In the genomic region with DNA sequence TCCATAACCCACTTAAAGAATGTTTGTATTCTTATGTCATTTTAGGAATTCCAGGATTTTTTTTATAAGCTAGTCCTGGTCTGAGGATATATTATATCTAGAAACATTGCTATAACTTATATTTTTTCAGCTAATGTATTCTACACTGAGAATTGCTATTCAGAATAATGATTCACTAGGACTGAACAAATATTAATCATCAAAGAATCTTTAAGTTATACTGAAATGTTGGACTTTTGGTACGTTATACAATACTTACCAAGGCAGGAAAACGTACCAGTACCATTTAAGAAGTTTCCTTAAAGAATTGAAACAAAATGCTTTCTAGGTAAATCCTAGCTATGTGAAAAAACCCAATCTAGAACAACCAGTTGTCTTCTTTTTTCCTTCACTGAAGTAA, we compare ENCODE assay signal across 33 cellular contexts. TPM values are rescaled to one million over a fixed set of nuclear protein-coding genes. Genes with fewer than 3 reads are reported as not detected.
"Had no signal": no experiment of that assay in that cellular context is flagged by ENCODE, and none has a peak within 500 bp of the region (broad histone marks: within the 10 kb centered on the region; RNA-seq: fewer than 3 reads in every experiment).

No MANE protein-coding gene starts in this region.

- H3K27ac ChIP-seq: heart right ventricle, left lung, lower lobe of right lung, parathyroid adenoma, right atrium auricular region, right lobe of liver, suprapubic skin, thoracic aorta, tibial artery, uterus had no signal

- H3K4me3 ChIP-seq: heart right ventricle, left lung, lower lobe of right lung, right atrium auricular region, right lobe of liver, suprapubic skin, thoracic aorta, tibial artery, uterus had no signal

- H3K27ac Mint-ChIP-seq: naive thymus-derived CD8-positive, alpha-beta T cell; nephron; stimulated activated effector memory CD8-positive, alpha-beta T cell treated with anti-CD3 and anti-CD28 coated beads, Interleukin-12 subunit alpha, Interleukin-12 subunit beta, amount 100 ng/mL, for 72 hours; stimulated activated naive CD8-positive, alpha-beta T cell treated with anti-CD3 and anti-CD28 coated beads, Interleukin-15, Interleukin-2, amounts not matched to agents 100 ng/mL and 50 ng/mL, for 24 hours had no signal

- H3K4me1 Mint-ChIP-seq: naive thymus-derived CD8-positive, alpha-beta T cell; neural crest cell; stimulated activated effector memory CD8-positive, alpha-beta T cell treated with anti-CD3 and anti-CD28 coated beads, Interleukin-12 subunit alpha, Interleukin-12 subunit beta, amount 100 ng/mL, for 72 hours had no signal

- H3K9me3 Mint-ChIP-seq: naive thymus-derived CD8-positive, alpha-beta T cell; nephron; stimulated activated effector memory CD8-positive, alpha-beta T cell treated with anti-CD3 and anti-CD28 coated beads, Interleukin-12 subunit alpha, Interleukin-12 subunit beta, amount 100 ng/mL, for 72 hours; stimulated activated naive CD8-positive, alpha-beta T cell treated with anti-CD3 and anti-CD28 coated beads, Interleukin-15, Interleukin-2, amounts not matched to agents 100 ng/mL and 50 ng/mL, for 24 hours had no signal

- H3K36me3 Mint-ChIP-seq: naive thymus-derived CD8-positive, alpha-beta T cell; stimulated activated effector memory CD8-positive, alpha-beta T cell treated with anti-CD3 and anti-CD28 coated beads, Interleukin-12 subunit alpha, Interleukin-12 subunit beta, amount 100 ng/mL, for 72 hours had no signal

- H3K36me3 ChIP-seq: heart right ventricle, left lung, lower lobe of right lung, right atrium auricular region, right lobe of liver, suprapubic skin, thoracic aorta, tibial artery, uterus had no signal

- H3K9ac ChIP-seq: parathyroid adenoma had no signal

- H3K9me3 ChIP-seq: heart right ventricle, left lung, lower lobe of right lung, right atrium auricular region, right lobe of liver, suprapubic skin, thoracic aorta, tibial artery, uterus had no signal

- H2AFZ ChIP-seq: parathyroid adenoma had no signal

- H3K79me2 ChIP-seq: parathyroid adenoma had no signal

- DNase-seq: heart right ventricle; hypothalamus; kidney; left colon; left lung; lower lobe of right lung; mammary epithelial cell; mesenchymal stem cell; naive thymus-derived CD8-positive, alpha-beta T cell; nucleus accumbens; right lobe of liver; stimulated activated CD4-positive, alpha-beta T cell treated with anti-CD3 and anti-CD28 coated beads, Interleukin-12 subunit alpha, Interleukin-12 subunit beta, amount 100 ng/mL, for 4 hours; stimulated activated CD4-positive, alpha-beta T cell treated with anti-CD3 and anti-CD28 coated beads, Interleukin-4, amount 100 ng/mL, for 24 hours; stimulated activated naive CD4-positive, alpha-beta T cell; tibial artery; trophoblast cell; uterus had no signal

- H3K4me3 Mint-ChIP-seq: naive thymus-derived CD8-positive, alpha-beta T cell; nephron; neural crest cell; stimulated activated effector memory CD8-positive, alpha-beta T cell treated with anti-CD3 and anti-CD28 coated beads, Interleukin-12 subunit alpha, Interleukin-12 subunit beta, amount 100 ng/mL, for 72 hours; stimulated activated naive CD8-positive, alpha-beta T cell treated with anti-CD3 and anti-CD28 coated beads, Interleukin-15, Interleukin-2, amounts not matched to agents 100 ng/mL and 50 ng/mL, for 24 hours had no signal

- H3K27me3 ChIP-seq: heart right ventricle, left lung, right atrium auricular region, right lobe of liver, suprapubic skin, tibial artery, uterus had no signal

- H3K4me1 ChIP-seq: heart right ventricle, left lung, lower lobe of right lung, right atrium auricular region, right lobe of liver, suprapubic skin, tibial artery, uterus had no signal

RNA-seq across cellular contexts. Expression of a gene that starts 18.4 kb away (rescaled TPM):
- total RNA-seq: heart right ventricle; kidney; left colon; left lung; liver; lower lobe of right lung; mammary epithelial cell; mucosa of gallbladder; naive thymus-derived CD8-positive, alpha-beta T cell; neural crest cell; osteoblast; pulmonary artery endothelial cell; renal cortical epithelial cell; right atrium auricular region; right lobe of liver; skeletal muscle tissue; subcutaneous adipose tissue; suprapubic skin; thoracic aorta; ureter; uterus had no signal
